1 cellular context compared by ENCODE assay signal in the genomic region with DNA sequence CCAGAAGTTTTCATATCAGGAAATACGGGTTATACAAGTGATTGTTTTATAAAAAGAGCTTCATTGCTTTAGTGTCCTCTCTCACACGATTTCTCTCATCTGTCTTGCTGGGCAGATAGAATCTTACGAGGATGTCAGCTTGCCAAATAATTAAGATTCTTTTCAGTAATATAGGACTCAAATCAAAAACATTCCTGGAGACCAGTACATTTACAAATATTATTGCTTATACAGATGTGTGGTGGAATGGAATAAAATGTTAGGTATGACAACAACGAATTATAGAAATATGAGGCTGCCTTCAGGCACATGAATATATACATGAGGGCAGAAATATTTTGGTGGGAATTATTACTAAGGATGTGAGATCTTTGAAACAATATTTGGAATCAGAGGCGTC.
TF ChIP-seq lines count a peak whose summit lies in the region.

No MANE protein-coding gene starts in this region.

TF ChIP-seq in IMR-90, 13 proteins besides CTCF, POLR2A, EP300 and RAD21 (continued from another document):
- no peak for TF ChIP-seq USF2 (IDR thresholded peaks at IDR 0.05; ENCODE audit: low read depth, low read length)
- no peak for TF ChIP-seq SMC3 (IDR thresholded peaks at IDR 0.05; ENCODE audit: low read depth, low read length)
- TF ChIP-seq MAFK (IDR thresholded peaks at IDR 0.05; ENCODE audit: low read depth, low read length): no peak
